In the genomic region with DNA sequence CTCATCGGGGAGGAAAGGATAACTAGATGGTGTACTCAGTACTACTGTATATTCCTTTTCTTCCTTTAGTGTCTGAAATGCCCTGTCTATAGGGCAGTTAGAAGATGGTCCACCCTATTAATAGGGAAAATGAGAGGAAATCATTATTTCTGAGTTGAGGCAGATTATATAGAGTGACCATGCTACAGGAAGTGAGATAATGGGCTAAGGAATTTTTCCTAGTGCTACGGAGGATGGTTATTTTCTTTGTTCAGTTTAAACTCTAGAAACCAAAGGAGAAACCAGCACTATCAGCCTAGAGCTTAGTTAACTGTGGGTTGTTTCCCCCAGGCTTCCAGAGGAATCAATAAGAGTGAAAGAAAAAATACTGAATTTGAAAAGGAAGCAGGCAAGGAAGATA, we compare ENCODE assay signal across 19 cellular contexts. TPM values are rescaled to one million over a fixed set of nuclear protein-coding genes. Genes with fewer than 3 reads are reported as not detected.
"Had no signal": no experiment of that assay in that cellular context is flagged by ENCODE, and none has a peak within 500 bp of the region (broad histone marks: within the 10 kb centered on the region; RNA-seq: fewer than 3 reads in every experiment).

No MANE protein-coding gene starts in this region.

- H3K4me3 ChIP-seq: esophagus squamous epithelium, heart left ventricle, left ventricle myocardium inferior, upper lobe of left lung had no signal

- H3K36me3 ChIP-seq: esophagus squamous epithelium, heart left ventricle, left ventricle myocardium inferior, upper lobe of left lung had no signal

- ATAC-seq: activated CD8-positive, alpha-beta T cell treated with anti-CD3 and anti-CD28 coated beads, Interleukin-2, amount 10 ng/mL, durations not matched to agents 7 days and 5 days; activated T-helper 17 cell treated with anti-CD3 and anti-CD28 coated beads, Interleukin-2, amount 50 U/mL, for 72 hours; foreskin keratinocyte; heart left ventricle; T-cell had no signal

- H3K27me3 ChIP-seq: esophagus squamous epithelium, foreskin keratinocyte, upper lobe of left lung had no signal

- H3K9me3 ChIP-seq: esophagus squamous epithelium, heart left ventricle, left ventricle myocardium inferior, upper lobe of left lung had no signal

- H3K4me1 ChIP-seq: esophagus squamous epithelium, heart left ventricle, left ventricle myocardium inferior, upper lobe of left lung had no signal

- H3K27ac ChIP-seq: esophagus squamous epithelium, foreskin keratinocyte, heart left ventricle, left ventricle myocardium inferior, upper lobe of left lung, VCaP had no signal

- DNase-seq: activated CD4-positive, alpha-beta T cell treated with anti-CD3 and anti-CD28 coated beads for 4 hours; activated CD8-positive, alpha-beta T cell treated with anti-CD3 and anti-CD28 coated beads, Interleukin-2, amount 10 ng/mL, durations not matched to agents 7 days and 5 days; activated naive CD4-positive, alpha-beta T cell treated with anti-CD3 and anti-CD28 coated beads for 36 hours; esophagus squamous epithelium; heart left ventricle; islet precursor cell; left ventricle myocardium inferior; mesendoderm; stimulated activated CD4-positive, alpha-beta T cell treated with anti-CD3 and anti-CD28 coated beads, Interleukin-2, amount 100 ng/mL, for 48 hours; stimulated activated naive CD4-positive, alpha-beta T cell treated with Interleukin-2 at 50 U/mL for 16 hours; T-cell; T1000; upper lobe of left lung had no signal

RNA-seq across cellular contexts. Expression of a gene that starts 0.5 kb away (rescaled TPM):
- total RNA-seq: activated CD8-positive, alpha-beta T cell treated with anti-CD3 and anti-CD28 coated beads, Interleukin-2, amount 10 ng/mL, durations not matched to agents 7 days and 5 days; activated naive CD4-positive, alpha-beta T cell treated with anti-CD3 and anti-CD28 coated beads for 36 hours; activated T-helper 17 cell treated with anti-CD3 and anti-CD28 coated beads, Interleukin-2, amount 50 U/mL, for 72 hours; cerebellum; esophagus squamous epithelium; foreskin keratinocyte; heart left ventricle; left ventricle myocardium inferior; osteoblast; T-cell; temporal lobe; upper lobe of left lung had no signal

RNA-seq across cellular contexts. Expression of a gene that starts 35.8 kb away (rescaled TPM):
- total RNA-seq: activated CD8-positive, alpha-beta T cell treated with anti-CD3 and anti-CD28 coated beads, Interleukin-2, amount 10 ng/mL, durations not matched to agents 7 days and 5 days; activated naive CD4-positive, alpha-beta T cell treated with anti-CD3 and anti-CD28 coated beads for 36 hours; activated T-helper 17 cell treated with anti-CD3 and anti-CD28 coated beads, Interleukin-2, amount 50 U/mL, for 72 hours; esophagus squamous epithelium; foreskin keratinocyte; heart left ventricle; left ventricle myocardium inferior; osteoblast; T-cell; temporal lobe; upper lobe of left lung had no signal
